In the genomic region with DNA sequence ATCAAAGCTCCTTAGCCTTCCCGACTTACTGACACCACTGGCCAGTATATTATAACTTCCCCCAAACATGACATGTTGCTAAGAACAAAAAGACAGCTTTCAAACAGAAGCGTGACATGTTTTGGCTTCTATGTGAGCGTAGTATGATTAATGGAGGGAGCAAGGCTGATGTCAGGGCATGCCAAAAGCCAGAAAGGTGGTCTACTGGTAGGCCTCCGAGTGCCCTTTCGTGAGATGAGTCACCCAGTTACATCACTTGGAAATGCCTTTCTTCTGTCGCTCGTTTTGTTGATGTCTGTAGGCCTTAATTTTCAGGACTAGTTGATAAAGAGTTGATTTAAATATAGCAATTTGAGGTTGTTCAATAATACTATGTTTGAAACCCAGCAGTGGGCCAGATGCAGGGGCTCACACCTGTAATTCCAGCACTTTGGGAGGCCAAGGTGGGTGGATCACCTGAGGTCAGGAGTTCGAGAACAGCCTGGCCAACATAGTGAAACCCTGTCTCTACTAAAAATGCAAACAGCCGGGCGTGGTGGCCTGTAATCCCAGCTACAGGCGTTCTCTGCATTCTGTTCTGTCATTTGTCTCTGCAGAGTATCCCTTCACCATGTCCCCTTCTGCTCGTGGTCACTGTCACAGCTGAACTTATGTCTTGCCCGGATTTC, we compare ENCODE assay signal across 14 cellular contexts. TPM values are rescaled to one million over a fixed set of nuclear protein-coding genes. Genes with fewer than 3 reads are reported as not detected.
DNase-seq lines count a peak whose midpoint lies in the region; ATAC-seq and TF ChIP-seq lines count a peak whose summit lies in the region.
"Had no signal": no experiment of that assay in that cellular context is flagged by ENCODE, and none has a peak within 500 bp of the region (broad histone marks: within the 10 kb centered on the region; RNA-seq: fewer than 3 reads in every experiment).

No MANE protein-coding gene starts in this region.

- H3K79me2 ChIP-seq in HCT116 (ENCODE audit: insufficient read depth, low read length) = peaks cover 15% of the 10 kb centered on the region; the same call in 1 of the 2 replicates

- TF ChIP-seq POLR2A in HCT116 (IDR thresholded peaks at IDR 0.05; ENCODE audit: borderline replicate concordance, extremely low read depth, insufficient read depth, insufficient read length) = no peak

- TF ChIP-seq CTCF in HCT116 (IDR thresholded peaks at IDR 0.05 in 2 of 3, conservative IDR thresholded peaks at IDR 0.05 in 1 of 3; ENCODE audit: borderline replicate concordance in 1 of 3, insufficient read depth in 1 of 3, low read depth in 2 of 3, low read length in 2 of 3) = no peak

- no peaks in the 10 kb centered on the region for H3K9me2 ChIP-seq in HCT116 (ENCODE audit: insufficient read depth)

- DNase-seq in HCT116 (ENCODE audit: low read depth, low spot score) (no peak), RPMI7951 (ENCODE audit: low read depth) (peak; percentile 91), islet precursor cell (no peak), T1000 (lab: John Stamatoyannopoulos, UW) (no peak)
- DNase-seq in activated CD4-positive, alpha-beta T cell treated with anti-CD3 and anti-CD28 coated beads, Interleukin-2, amount 50 U/mL, for 1 hour = no peak
- DNase-seq: activated B cell treated with CpG ODN at 0.5 μM for 24 hours; dermis blood vessel endothelial cell; gastrocnemius medialis; KBM-7; stimulated activated CD4-positive, alpha-beta T cell treated with anti-CD3 and anti-CD28 coated beads, Interleukin-2, amount 100 ng/mL, for 48 hours had no signal

- H3K36me3 ChIP-seq in HCT116 (ENCODE audit: control insufficient read depth in 1 of 2, insufficient read depth in 2 of 2, low read length in 2 of 2) (no peaks in the 10 kb centered on the region), rectal smooth muscle tissue (ENCODE audit: control insufficient read depth, insufficient read depth, low read length) (no peaks in the 10 kb centered on the region)
- H3K36me3 ChIP-seq: gastrocnemius medialis had no signal

- peaks cover 6 to 28% of the 10 kb centered on the region in 2 experiments; a peak in 3 of 4 replicates for H3K4me1 ChIP-seq in HCT116 (ENCODE audit: control insufficient read depth in 1 of 2, insufficient read depth in 2 of 2, low read length in 2 of 2)
- H3K4me1 ChIP-seq in rectal smooth muscle tissue (ENCODE audit: control insufficient read depth, insufficient read depth, low read length) = peaks cover 35% of the 10 kb centered on the region
- H3K4me1 ChIP-seq: gastrocnemius medialis had no signal

- POLR2A ChIA-PET in HCT116 (lab: Charles Lee) = no interaction called here

- H3K27ac ChIP-seq in HCT116 (ENCODE audit: low read depth, low read length) (no peak overlapping the region), rectal smooth muscle tissue (ENCODE audit: low read depth, low read length) (peak overlapping the region; percentile 88)
- H3K27ac ChIP-seq: gastrocnemius medialis had no signal

- ATAC-seq in HCT116 (peak; percentile 17; the same call in 1 of the 2 replicates), esophagus mucosa (peak; percentile 66), GM18870 (IDR thresholded peaks at IDR 0.05; ENCODE audit: unreplicated experiment) (no peak)
- ATAC-seq: stimulated activated memory B cell treated with anti-CD40 and anti-IgM and Interleukin-4, amounts not matched to agents 10 μg/mL and 1 μg/mL and 100 μg/mL, for 72 hours had no signal

- H3K27me3 ChIP-seq in HCT116 (ENCODE audit: insufficient read depth, low read length) (no peaks in the 10 kb centered on the region), rectal smooth muscle tissue (ENCODE audit: control insufficient read depth, insufficient read depth, low read length) (no peaks in the 10 kb centered on the region)

- H3K4me3 ChIP-seq in HCT116 (replicated peaks in 1 of 2; ENCODE audit: low read depth in 1 of 2, low read length in 2 of 2) (no peak overlapping the region), rectal smooth muscle tissue (ENCODE audit: low read length) (no peak overlapping the region)
- H3K4me3 ChIP-seq: gastrocnemius medialis had no signal

- H3K4me2 ChIP-seq in HCT116 (ENCODE audit: low read length) = no peak overlapping the region

- no TSS peak for BruUV-seq in HCT116 (replicated peaks; lab: Mats Ljungman, UMichigan)

- H3K9me3 ChIP-seq in HCT116 (ENCODE audit: control insufficient read depth in 1 of 2, insufficient read depth in 1 of 2, low read depth in 1 of 2, low read length in 2 of 2) = no peaks in the 10 kb centered on the region
- H3K9me3 ChIP-seq: gastrocnemius medialis had no signal

- no peak overlapping the region for H2AFZ ChIP-seq in HCT116 (ENCODE audit: low read depth, low read length, poor library complexity, severe bottlenecking)

- no peak for TF ChIP-seq RAD21 in HCT116 (IDR thresholded peaks at IDR 0.05; ENCODE audit: low read depth)

- no peaks in the 10 kb centered on the region for H4K20me1 ChIP-seq in HCT116 (ENCODE audit: insufficient read depth)

- RAD21 ChIA-PET in HCT116 (lab: Charles Lee; ENCODE audit: low non-redundant PET in 1 of 2, low total read pairs in 2 of 2, uncharacterized antibody in 2 of 2, unreplicated experiment in 2 of 2) = no interaction called here

- CTCF ChIA-PET in HCT116 (lab: Charles Lee) = no interaction called here

- H3K9ac ChIP-seq in HCT116 (ENCODE audit: low read length) (no peak overlapping the region), rectal smooth muscle tissue (ENCODE audit: low read length) (no peak overlapping the region)

- intact Hi-C loops in HCT116 (cut with micrococcal nuclease) = no loop called here

TF ChIP-seq in HCT116, 20 proteins besides CTCF, POLR2A, EP300 and RAD21:
- TF ChIP-seq, protein P1, sequence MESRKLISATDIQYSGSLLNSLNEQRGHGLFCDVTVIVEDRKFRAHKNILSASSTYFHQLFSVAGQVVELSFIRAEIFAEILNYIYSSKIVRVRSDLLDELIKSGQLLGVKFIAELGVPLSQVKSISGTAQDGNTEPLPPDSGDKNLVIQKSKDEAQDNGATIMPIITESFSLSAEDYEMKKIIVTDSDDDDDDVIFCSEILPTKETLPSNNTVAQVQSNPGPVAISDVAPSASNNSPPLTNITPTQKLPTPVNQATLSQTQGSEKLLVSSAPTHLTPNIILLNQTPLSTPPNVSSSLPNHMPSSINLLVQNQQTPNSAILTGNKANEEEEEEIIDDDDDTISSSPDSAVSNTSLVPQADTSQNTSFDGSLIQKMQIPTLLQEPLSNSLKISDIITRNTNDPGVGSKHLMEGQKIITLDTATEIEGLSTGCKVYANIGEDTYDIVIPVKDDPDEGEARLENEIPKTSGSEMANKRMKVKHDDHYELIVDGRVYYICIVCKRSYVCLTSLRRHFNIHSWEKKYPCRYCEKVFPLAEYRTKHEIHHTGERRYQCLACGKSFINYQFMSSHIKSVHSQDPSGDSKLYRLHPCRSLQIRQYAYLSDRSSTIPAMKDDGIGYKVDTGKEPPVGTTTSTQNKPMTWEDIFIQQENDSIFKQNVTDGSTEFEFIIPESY (IDR thresholded peaks at IDR 0.05; ENCODE audit: extremely low read depth, insufficient replicate concordance, low read length) = no peak
- TF ChIP-seq EZH2 (IDR thresholded peaks at IDR 0.05) (no peak), CEBPB (IDR thresholded peaks at IDR 0.05; ENCODE audit: low read depth) (no peak)

RNA-seq across cellular contexts. Expression of gene CNKSR3, which starts 53.3 kb away (rescaled TPM):
- total RNA-seq in HCT116 (2021; ENCODE audit: unreplicated experiment) = 15.4 TPM
- polyA plus RNA-seq in HCT116 (2012) = 5.6 and 6.7 TPM in 2 replicates
- 4.3 and 5.3 TPM in 2 replicates for total RNA-seq in RPMI7951 (2014; rRNA removed; shearing (Covaris generic))
- 24.5 TPM for total RNA-seq in esophagus mucosa
